25 cellular contexts compared by ENCODE assay signal in genomic region chr10:109846832-109847231, GRCh38.
"Had no signal": no experiment of that assay in that cellular context is flagged by ENCODE, and none has a peak within 500 bp of the region (broad histone marks: within the 10 kb centered on the region; RNA-seq: fewer than 3 reads in every experiment).

No MANE protein-coding gene starts in this region.

- H3K4me3 Mint-ChIP-seq: activated CD8-positive, alpha-beta T cell treated with anti-CD3 and anti-CD28 coated beads, Interleukin-2, amount 10 ng/mL, durations not matched to agents 7 days and 5 days; activated naive CD4-positive, alpha-beta T cell treated with anti-CD3 and anti-CD28 coated beads for 36 hours; activated naive CD8-positive, alpha-beta T cell; activated T-helper 1 cell treated with anti-CD3 and anti-CD28 coated beads, Interleukin-12 subunit alpha, Interleukin-12 subunit beta, Interleukin-2, Interleukin-4 antibody, amounts not matched to agents 30 ng/mL and 10 ng/mL and 1 ng/mL, durations not matched to agents 14 hours and 24 hours and 36 hours; IgD-negative memory B cell had no signal

- H3K27me3 ChIP-seq: brain microvascular endothelial cell, Peyer's patch, SJCRH30 had no signal

- H3K4me3 ChIP-seq: Peyer's patch, SJCRH30 had no signal

- H3K36me3 ChIP-seq: brain microvascular endothelial cell, Peyer's patch, SJCRH30 had no signal

- H3K9me3 ChIP-seq: Peyer's patch, SJCRH30 had no signal

- H3K9me3 Mint-ChIP-seq: activated naive CD4-positive, alpha-beta T cell treated with anti-CD3 and anti-CD28 coated beads for 36 hours; activated T-helper 1 cell treated with anti-CD3 and anti-CD28 coated beads, Interleukin-12 subunit alpha, Interleukin-12 subunit beta, Interleukin-2, Interleukin-4 antibody, amounts not matched to agents 30 ng/mL and 10 ng/mL and 1 ng/mL, durations not matched to agents 14 hours and 24 hours and 36 hours; IgD-negative memory B cell had no signal

- ATAC-seq: activated CD4-positive, CD25-positive, alpha-beta regulatory T cell treated with anti-CD3 and anti-CD28 coated beads, Interleukin-2, amount 50 U/mL, for 24 hours; activated CD8-positive, alpha-beta T cell treated with anti-CD3 and anti-CD28 coated beads, Interleukin-2, amount 10 ng/mL, durations not matched to agents 7 days and 5 days had no signal

- H3K36me3 Mint-ChIP-seq: activated naive CD8-positive, alpha-beta T cell; IgD-negative memory B cell had no signal

- H3K27ac Mint-ChIP-seq: activated CD8-positive, alpha-beta T cell treated with anti-CD3 and anti-CD28 coated beads, Interleukin-2, amount 10 ng/mL, durations not matched to agents 7 days and 5 days; activated naive CD4-positive, alpha-beta T cell treated with anti-CD3 and anti-CD28 coated beads for 36 hours; activated naive CD8-positive, alpha-beta T cell; activated T-helper 1 cell treated with anti-CD3 and anti-CD28 coated beads, Interleukin-12 subunit alpha, Interleukin-12 subunit beta, Interleukin-2, Interleukin-4 antibody, amounts not matched to agents 30 ng/mL and 10 ng/mL and 1 ng/mL, durations not matched to agents 14 hours and 24 hours and 36 hours; IgD-negative memory B cell had no signal

- DNase-seq: activated CD4-positive, alpha-beta T cell treated with anti-CD3 and anti-CD28 coated beads for 4 hours; activated CD4-positive, alpha-beta T cell treated with anti-CD3 and anti-CD28 coated beads, Interleukin-2, amount 50 U/mL, for 4 hours; activated CD8-positive, alpha-beta memory T cell treated with anti-CD3 and anti-CD28 coated beads, Interleukin-2, amount 50 U/mL, for 48 hours; activated CD8-positive, alpha-beta T cell treated with anti-CD3 and anti-CD28 coated beads, Interleukin-2, amount 10 ng/mL, durations not matched to agents 7 days and 5 days; activated effector memory CD4-positive, alpha-beta T cell treated with anti-CD3 and anti-CD28 coated beads, Interleukin-2, amount 50 U/mL, for 16 hours; activated naive CD4-positive, alpha-beta T cell treated with anti-CD3 and anti-CD28 coated beads for 36 hours; activated T-cell treated with anti-CD3 and anti-CD28 coated beads, Interleukin-2, amount 50 U/mL, for 1 hour; brain microvascular endothelial cell; cerebellar nuclear complex; KG1; NCI-H1048; NCI-H146; NCI-H187 treated with DMSO at 0.1 percent for 48 hours; NCI-H2171; NCI-H2227 treated with DMSO at 0.1 percent for 48 hours; NCI-H526 treated with DMSO at 0.1 percent for 48 hours; NCI-H82; Peyer's patch; Right ventricle myocardium superior; SJCRH30 had no signal

- H3K27ac ChIP-seq: brain microvascular endothelial cell, Peyer's patch, RWPE1, SJCRH30 had no signal

- H3K4me1 ChIP-seq: Peyer's patch, SJCRH30 had no signal
